15 cellular contexts compared by ENCODE assay signal in genomic region chr13:40941581-40941980, GRCh38.
"Had no signal": no experiment of that assay in that cellular context is flagged by ENCODE, and none has a peak within 500 bp of the region (broad histone marks: within the 10 kb centered on the region; RNA-seq: fewer than 3 reads in every experiment).

No MANE protein-coding gene starts in this region.

- H3K4me1 Mint-ChIP-seq: neural progenitor cell had no signal

- H3K9me3 Mint-ChIP-seq: neural progenitor cell had no signal

- DNase-seq: activated CD4-positive, alpha-beta T cell treated with anti-CD3 and anti-CD28 coated beads for 36 hours; activated CD8-positive, alpha-beta memory T cell treated with anti-CD3 and anti-CD28 coated beads for 24 hours; activated effector memory CD4-positive, alpha-beta T cell treated with anti-CD3 and anti-CD28 coated beads, Interleukin-2, amount 50 U/mL, for 16 hours; amniotic stem cell; central memory CD4-positive, alpha-beta T cell; cortex of kidney; effector memory CD4-positive, alpha-beta T cell; kidney; retina; substantia nigra; T1000; transverse colon had no signal

- H3K27ac Mint-ChIP-seq: activated CD4-positive, alpha-beta T cell treated with anti-CD3 and anti-CD28 coated beads for 36 hours; neural progenitor cell had no signal

- H3K4me3 Mint-ChIP-seq: activated CD4-positive, alpha-beta T cell treated with anti-CD3 and anti-CD28 coated beads for 36 hours; neural progenitor cell had no signal

- ATAC-seq: activated CD4-positive, alpha-beta T cell treated with anti-CD3 and anti-CD28 coated beads for 36 hours; body of pancreas; gastroesophageal sphincter had no signal

- H3K27me3 Mint-ChIP-seq: activated CD4-positive, alpha-beta T cell treated with anti-CD3 and anti-CD28 coated beads for 36 hours had no signal
